ENCODE assay signal across 1 cellular context in the genomic region with DNA sequence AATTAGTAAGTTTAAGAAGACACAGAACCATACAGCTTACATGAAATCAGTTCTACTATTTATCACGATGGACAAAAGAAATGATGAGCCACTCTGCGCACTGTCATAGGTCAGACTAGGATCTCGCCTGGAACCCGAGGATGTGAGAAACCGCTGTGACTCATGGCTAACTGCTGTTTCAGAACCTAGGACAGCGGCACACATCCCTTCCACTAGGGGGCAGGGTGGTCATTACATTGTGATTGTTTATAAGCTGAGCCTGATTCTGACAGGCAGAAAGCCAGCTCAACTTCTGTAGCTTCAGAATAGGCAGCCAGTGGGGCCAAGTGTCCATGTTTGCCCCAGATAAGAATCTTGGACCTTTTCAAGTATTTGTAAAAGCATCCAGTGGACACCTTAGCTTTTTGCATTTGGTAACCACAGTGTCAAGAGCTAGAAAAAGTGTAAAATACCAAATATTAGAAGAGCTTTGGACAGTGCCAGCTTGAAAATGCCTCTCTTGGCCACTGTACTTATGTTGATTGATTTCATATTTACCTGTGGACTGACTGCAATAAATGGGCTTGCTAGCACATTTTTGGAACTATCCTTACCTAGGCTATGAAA.
TF ChIP-seq lines count a peak whose summit lies in the region.

No MANE protein-coding gene starts in this region.

TF ChIP-seq in H1, 55 proteins besides CTCF, POLR2A, EP300 and RAD21 (continued from another document):
- TF ChIP-seq SP4 (IDR thresholded peaks at IDR 0.05; ENCODE audit: low read length) (no peak), BRCA1 (IDR thresholded peaks at IDR 0.05; ENCODE audit: low read depth, low read length) (peak; percentile 20; the same call in 1 of the 2 replicates), CEBPB (IDR thresholded peaks at IDR 0.05; ENCODE audit: low read depth, low read length) (no peak), RFX5 (IDR thresholded peaks at IDR 0.05; ENCODE audit: borderline replicate concordance, low read depth, low read length) (no peak), NRF1 (IDR thresholded peaks at IDR 0.05; ENCODE audit: low read depth, low read length) (no peak), SP1 (IDR thresholded peaks at IDR 0.05; ENCODE audit: low read depth, low read length) (no peak), CREB1 (IDR thresholded peaks at IDR 0.05) (peak; percentile 56; the same call in 1 of the 2 replicates), POU5F1 (IDR thresholded peaks at IDR 0.05; ENCODE audit: low read depth, low read length) (no peak), TCF12 (IDR thresholded peaks at IDR 0.05; ENCODE audit: low read depth, low read length) (no peak), YY1 (IDR thresholded peaks at IDR 0.05; ENCODE audit: low read depth, low read length) (0 out of 2 replicates have a peak, but pooled peaks have one; percentile 46), GTF2F1 (IDR thresholded peaks at IDR 0.05; ENCODE audit: borderline replicate concordance, low read depth, low read length) (0 out of 2 replicates have a peak, but pooled peaks have one; percentile 75), GABPA (IDR thresholded peaks at IDR 0.05; ENCODE audit: borderline replicate concordance, insufficient read depth, low read length) (no peak), TEAD4 (IDR thresholded peaks at IDR 0.05; ENCODE audit: low read depth, low read length) (peak; percentile 100), ZNF274 (IDR thresholded peaks at IDR 0.05; ENCODE audit: borderline replicate concordance, extremely low read depth, low read length) (no peak), RXRA (IDR thresholded peaks at IDR 0.05; ENCODE audit: insufficient read depth, low read depth, low read length) (no peak), SP2 (IDR thresholded peaks at IDR 0.05; ENCODE audit: low read length) (no peak), SIRT6 (IDR thresholded peaks at IDR 0.05; ENCODE audit: low read length) (no peak), MAFK (IDR thresholded peaks at IDR 0.05; ENCODE audit: low read depth, low read length) (peak; percentile 45; the same call in 1 of the 2 replicates), CHD2 (IDR thresholded peaks at IDR 0.05; ENCODE audit: low read length) (peak; percentile 71), PHF8 (conservative IDR thresholded peaks at IDR 0.05; ENCODE audit: low read depth, low read length) (no peak), CBX8 (IDR thresholded peaks at IDR 0.05; ENCODE audit: borderline replicate concordance, low read depth, low read length) (no peak), BACH1 (IDR thresholded peaks at IDR 0.05; ENCODE audit: low read length) (peak; percentile 73), JUN (IDR thresholded peaks at IDR 0.05; ENCODE audit: low read depth, low read length) (0 out of 2 replicates have a peak, but pooled peaks have one; percentile 36), TAF7 (optimal IDR thresholded peaks at IDR 0.05; ENCODE audit: borderline replicate concordance, low read depth, low read length) (no peak), JUND (IDR thresholded peaks at IDR 0.05; ENCODE audit: low read length) (peak; percentile 95), CTBP2 (IDR thresholded peaks at IDR 0.05; ENCODE audit: borderline replicate concordance, insufficient read depth, insufficient read length, low read length) (no peak), TBP (IDR thresholded peaks at IDR 0.05; ENCODE audit: low read depth, low read length) (peak; percentile 18; the same call in 1 of the 2 replicates)
- TF ChIP-seq, protein P1, sequence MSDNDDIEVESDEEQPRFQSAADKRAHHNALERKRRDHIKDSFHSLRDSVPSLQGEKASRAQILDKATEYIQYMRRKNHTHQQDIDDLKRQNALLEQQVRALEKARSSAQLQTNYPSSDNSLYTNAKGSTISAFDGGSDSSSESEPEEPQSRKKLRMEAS (IDR thresholded peaks at IDR 0.05), result 0 out of 2 replicates have a peak, but pooled peaks have one; percentile 65
- TF ChIP-seq, protein P2, sequence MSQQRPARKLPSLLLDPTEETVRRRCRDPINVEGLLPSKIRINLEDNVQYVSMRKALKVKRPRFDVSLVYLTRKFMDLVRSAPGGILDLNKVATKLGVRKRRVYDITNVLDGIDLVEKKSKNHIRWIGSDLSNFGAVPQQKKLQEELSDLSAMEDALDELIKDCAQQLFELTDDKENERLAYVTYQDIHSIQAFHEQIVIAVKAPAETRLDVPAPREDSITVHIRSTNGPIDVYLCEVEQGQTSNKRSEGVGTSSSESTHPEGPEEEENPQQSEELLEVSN (IDR thresholded peaks at IDR 0.05), result no peak
- TF ChIP-seq, protein P3, sequence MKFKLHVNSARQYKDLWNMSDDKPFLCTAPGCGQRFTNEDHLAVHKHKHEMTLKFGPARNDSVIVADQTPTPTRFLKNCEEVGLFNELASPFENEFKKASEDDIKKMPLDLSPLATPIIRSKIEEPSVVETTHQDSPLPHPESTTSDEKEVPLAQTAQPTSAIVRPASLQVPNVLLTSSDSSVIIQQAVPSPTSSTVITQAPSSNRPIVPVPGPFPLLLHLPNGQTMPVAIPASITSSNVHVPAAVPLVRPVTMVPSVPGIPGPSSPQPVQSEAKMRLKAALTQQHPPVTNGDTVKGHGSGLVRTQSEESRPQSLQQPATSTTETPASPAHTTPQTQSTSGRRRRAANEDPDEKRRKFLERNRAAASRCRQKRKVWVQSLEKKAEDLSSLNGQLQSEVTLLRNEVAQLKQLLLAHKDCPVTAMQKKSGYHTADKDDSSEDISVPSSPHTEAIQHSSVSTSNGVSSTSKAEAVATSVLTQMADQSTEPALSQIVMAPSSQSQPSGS (IDR thresholded peaks at IDR 0.05; ENCODE audit: low read length), result peak; percentile 73; the same call in 1 of the 2 replicates
TF ChIP-seq in H1: peak in this region for 14.
